Comparison of ENCODE assay signal across 8 cellular contexts in genomic region chr12:104057771-104058197, GRCh38. TPM values are rescaled to one million over a fixed set of nuclear protein-coding genes. Genes with fewer than 3 reads are reported as not detected.
DNase-seq lines count a peak whose midpoint lies in the region; ATAC-seq and TF ChIP-seq lines count a peak whose summit lies in the region.

No MANE protein-coding gene starts in this region.

- no peak overlapping the region for H3K4me2 ChIP-seq in osteoblast (ENCODE audit: insufficient read depth, low read length)

- peak; percentile 18 to 62 for DNase-seq in NCI-H524 (lab: John Stamatoyannopoulos, UW)
- no peak for DNase-seq in NCI-H524 treated with DMSO at 0.1 percent for 48 hours (lab: John Stamatoyannopoulos, UW)
- DNase-seq in NB4 (ENCODE audit: low read depth): peak; percentile 45
- DNase-seq in cerebellar cortex (ENCODE audit: low spot score): peak; percentile 44
- peak; percentile 71 for DNase-seq in osteoblast (ENCODE audit: insufficient read length, low spot score, missing footprints)
- DNase-seq in SKM-1 (lab: John Stamatoyannopoulos, UW; ENCODE audit: unreplicated experiment): no peak
- no peak for DNase-seq in sciatic nerve (ENCODE audit: low spot score)

- H3K36me3 ChIP-seq in osteoblast (ENCODE audit: insufficient read depth, low read length): no peaks in the 10 kb centered on the region

- H3K4me1 ChIP-seq in osteoblast (ENCODE audit: insufficient read depth, low read length): peaks cover 8% of the 10 kb centered on the region

- H3K4me3 ChIP-seq in NB4 (ENCODE audit: low read depth, low read length): no peak overlapping the region
- H3K4me3 ChIP-seq in osteoblast (ENCODE audit: insufficient read depth, low read length): no peak overlapping the region

- H3K79me2 ChIP-seq in osteoblast (ENCODE audit: insufficient read depth, low read length): no peaks in the 10 kb centered on the region

- no peak overlapping the region for H2AFZ ChIP-seq in osteoblast (ENCODE audit: low read length)

- no peaks in the 10 kb centered on the region for H4K20me1 ChIP-seq in osteoblast (ENCODE audit: insufficient read depth, low read length)

- intact Hi-C loops in sciatic nerve (cut with DNase I): no loop called here

- H3K9me3 ChIP-seq in osteoblast (ENCODE audit: low read depth, low read length): no peaks in the 10 kb centered on the region

- TF ChIP-seq CTCF in NB4 (IDR thresholded peaks at IDR 0.05; ENCODE audit: low read depth, low read length) (peak; percentile 87), osteoblast (IDR thresholded peaks at IDR 0.05; ENCODE audit: extremely low read depth, low read depth, low read length) (peak; percentile 81)

- no peak for TF ChIP-seq POLR2A in NB4 (IDR thresholded peaks at IDR 0.05; ENCODE audit: extremely low read depth, insufficient read length)

- no peak overlapping the region for H3K27ac ChIP-seq in osteoblast (ENCODE audit: low read depth, low read length)

- no peak for ATAC-seq in sciatic nerve
- ATAC-seq in HG02588 (IDR thresholded peaks at IDR 0.05; ENCODE audit: unreplicated experiment): no peak

- no peaks in the 10 kb centered on the region for H3K27me3 ChIP-seq in osteoblast (ENCODE audit: insufficient read depth, low read length)

RNA-seq across cellular contexts. Expression of gene HCFC2, which starts 6.5 kb away (rescaled TPM):
- total RNA-seq in osteoblast (25.7 and 27.7 TPM in 2 replicates), sciatic nerve (37.2 TPM)

RNA-seq across cellular contexts. Expression of gene GLT8D2, which starts 7.8 kb away (rescaled TPM):
- total RNA-seq in osteoblast (52.5 and 62.2 TPM in 2 replicates), sciatic nerve (44.8 TPM)

Comparison
In these comparisons a context has a peak if more than half of its experiments do, and no peak if none do; other contexts are left out.
1. DNase-seq: peak in NCI-H524 (2 of 2), NB4 (single experiment), cerebellar cortex (single experiment) and osteoblast (single experiment); none in NCI-H524 treated with DMSO at 0.1 percent for 48 hours (single experiment), SKM-1 (single experiment) and sciatic nerve (single experiment).